1 cellular context compared by ENCODE assay signal in genomic region chr14:103115086-103115679, GRCh38.
TF ChIP-seq lines count a peak whose summit lies in the region.
"Not testable (repeated sequence)": the region's sequence is repeated elsewhere in the genome, so short reads cannot be mapped to it uniquely, and the experiment has no call there.

No MANE protein-coding gene starts in this region.

TF ChIP-seq in HepG2, 621 proteins besides CTCF, POLR2A, EP300 and RAD21 (continues in another document):
- not testable (repeated sequence) for TF ChIP-seq NONO (IDR thresholded peaks at IDR 0.05); CREM (CRISPR knock-in tag; IDR thresholded peaks at IDR 0.05)
- peak; percentile 23; the same call in 1 of the 2 replicates for TF ChIP-seq NONO (CRISPR knock-in tag; conservative IDR thresholded peaks at IDR 0.05)
- peak; percentile 48; the same call in 1 of the 2 replicates for TF ChIP-seq CCDC6 (CRISPR knock-in tag; IDR thresholded peaks at IDR 0.05)
- TF ChIP-seq ZNF607 (CRISPR knock-in tag; IDR thresholded peaks at IDR 0.05; ENCODE audit: borderline replicate concordance) = 0 out of 2 replicates have a peak, but pooled peaks have one; percentile 61
- 0 out of 2 replicates have a peak, but pooled peaks have one; percentile 42 for TF ChIP-seq ZNF878 (CRISPR knock-in tag; IDR thresholded peaks at IDR 0.05)
- 0 out of 2 replicates have a peak, but pooled peaks have one; percentile 51 for TF ChIP-seq MED1 (CRISPR knock-in tag; IDR thresholded peaks at IDR 0.05)
- peak; percentile 84; the same call in 1 of the 2 replicates for TF ChIP-seq KDM2A (CRISPR knock-in tag; IDR thresholded peaks at IDR 0.05; ENCODE audit: borderline replicate concordance, low read depth)
- 0 out of 2 replicates have a peak, but pooled peaks have one; percentile 23 for TF ChIP-seq HOXA5 (CRISPR knock-in tag; IDR thresholded peaks at IDR 0.05)
- TF ChIP-seq ISL2 (CRISPR knock-in tag; IDR thresholded peaks at IDR 0.05) = 0 out of 2 replicates have a peak, but pooled peaks have one; percentile 13
- 0 out of 2 replicates have a peak, but pooled peaks have one; percentile 16 for TF ChIP-seq CREM (IDR thresholded peaks at IDR 0.05)
- peak; percentile 48; the same call in 1 of the 2 replicates for TF ChIP-seq ZFAT (CRISPR knock-in tag; conservative IDR thresholded peaks at IDR 0.05)
- peak in 1 of 2 experiments; percentile 42; a peak in 1 of 4 replicates for TF ChIP-seq KLF16 (CRISPR knock-in tag; IDR thresholded peaks at IDR 0.05)
- peak; percentile 93 for TF ChIP-seq HMGXB3 (CRISPR knock-in tag; IDR thresholded peaks at IDR 0.05; ENCODE audit: borderline replicate concordance)
- TF ChIP-seq HNF4A (CRISPR knock-in tag; IDR thresholded peaks at IDR 0.05) = peak; percentile 67
- 0 out of 2 replicates have a peak, but pooled peaks have one; percentile 9 for TF ChIP-seq ZNF644 (CRISPR knock-in tag; IDR thresholded peaks at IDR 0.05; ENCODE audit: low read depth)
- TF ChIP-seq HOXD1 (CRISPR knock-in tag; IDR thresholded peaks at IDR 0.05) = peak; percentile 62; the same call in 1 of the 2 replicates
- TF ChIP-seq ZNF687 (CRISPR knock-in tag; IDR thresholded peaks at IDR 0.05) = peak; percentile 63
- 0 out of 2 replicates have a peak, but pooled peaks have one; percentile 23 for TF ChIP-seq ZMYM4 (CRISPR knock-in tag; IDR thresholded peaks at IDR 0.05)
- 0 out of 2 replicates have a peak, but pooled peaks have one; percentile 35 for TF ChIP-seq ZNF639 (CRISPR knock-in tag; conservative IDR thresholded peaks at IDR 0.05)
- TF ChIP-seq KAT8 (CRISPR knock-in tag; IDR thresholded peaks at IDR 0.05) = peak; percentile 38; the same call in 1 of the 2 replicates
- TF ChIP-seq NCOA2 (CRISPR knock-in tag; IDR thresholded peaks at IDR 0.05) = peak; percentile 29; the same call in 1 of the 2 replicates
- TF ChIP-seq ZNF614 (CRISPR knock-in tag; IDR thresholded peaks at IDR 0.05; ENCODE audit: borderline replicate concordance) = 0 out of 2 replicates have a peak, but pooled peaks have one; percentile 52
- TF ChIP-seq THAP11 (CRISPR knock-in tag; IDR thresholded peaks at IDR 0.05) = peak; percentile 38; the same call in 1 of the 2 replicates
- peak; percentile 13; the same call in 1 of the 2 replicates for TF ChIP-seq MIXL1 (CRISPR knock-in tag; IDR thresholded peaks at IDR 0.05)
- peak; percentile 99 for TF ChIP-seq AKAP8 (CRISPR knock-in tag; IDR thresholded peaks at IDR 0.05)
- peak; percentile 39; the same call in 1 of the 2 replicates for TF ChIP-seq IRF2 (CRISPR knock-in tag; IDR thresholded peaks at IDR 0.05)
- peak; percentile 42 for TF ChIP-seq ATF2 (CRISPR knock-in tag; IDR thresholded peaks at IDR 0.05)
- TF ChIP-seq MAF1 (CRISPR knock-in tag; IDR thresholded peaks at IDR 0.05; ENCODE audit: borderline replicate concordance) = peak; percentile 23; the same call in 1 of the 2 replicates
- peak; percentile 56 for TF ChIP-seq DRAP1 (CRISPR knock-in tag; IDR thresholded peaks at IDR 0.05)
- 0 out of 2 replicates have a peak, but pooled peaks have one; percentile 36 for TF ChIP-seq ZNF34 (CRISPR knock-in tag; IDR thresholded peaks at IDR 0.05; ENCODE audit: borderline replicate concordance)
- 0 out of 2 replicates have a peak, but pooled peaks have one; percentile 10 for TF ChIP-seq BCL6 (CRISPR knock-in tag; IDR thresholded peaks at IDR 0.05)
- 0 out of 2 replicates have a peak, but pooled peaks have one; percentile 37 for TF ChIP-seq ZFP41 (CRISPR knock-in tag; IDR thresholded peaks at IDR 0.05; ENCODE audit: borderline replicate concordance)
- TF ChIP-seq ZNF879 (CRISPR knock-in tag; IDR thresholded peaks at IDR 0.05) = 0 out of 2 replicates have a peak, but pooled peaks have one; percentile 11
- TF ChIP-seq ZNF280D (CRISPR knock-in tag; IDR thresholded peaks at IDR 0.05) = peak; percentile 92
- TF ChIP-seq ZNF792 (CRISPR knock-in tag; IDR thresholded peaks at IDR 0.05) = peak; percentile 48; the same call in 1 of the 2 replicates
- TF ChIP-seq ZNF766 (CRISPR knock-in tag; IDR thresholded peaks at IDR 0.05; ENCODE audit: borderline replicate concordance) = 0 out of 2 replicates have a peak, but pooled peaks have one; percentile 15
- TF ChIP-seq BRD4 (CRISPR knock-in tag; IDR thresholded peaks at IDR 0.05) = 0 out of 2 replicates have a peak, but pooled peaks have one; percentile 26
- peak; percentile 26; the same call in 1 of the 2 replicates for TF ChIP-seq TFDP1 (CRISPR knock-in tag; IDR thresholded peaks at IDR 0.05; ENCODE audit: borderline replicate concordance)
- TF ChIP-seq ZFP90 (CRISPR knock-in tag; IDR thresholded peaks at IDR 0.05; ENCODE audit: borderline replicate concordance) = 0 out of 2 replicates have a peak, but pooled peaks have one; percentile 25
- peak; percentile 5; the same call in 1 of the 2 replicates for TF ChIP-seq GMEB1 (CRISPR knock-in tag; IDR thresholded peaks at IDR 0.05; ENCODE audit: borderline replicate concordance)
- peak; percentile 14; the same call in 1 of the 2 replicates for TF ChIP-seq GATAD2A (CRISPR knock-in tag; IDR thresholded peaks at IDR 0.05)
